13 cellular contexts compared by ENCODE assay signal in genomic region chr1:63721531-63722189, GRCh38. TPM values are rescaled to one million over a fixed set of nuclear protein-coding genes. Genes with fewer than 3 reads are reported as not detected.
DNase-seq lines count a peak whose midpoint lies in the region; ATAC-seq, FAIRE-seq and TF ChIP-seq lines count a peak whose summit lies in the region.
"Had no signal": no experiment of that assay in that cellular context is flagged by ENCODE, and none has a peak within 500 bp of the region (broad histone marks: within the 10 kb centered on the region; RNA-seq: fewer than 3 reads in every experiment).

No MANE protein-coding gene starts in this region.

- intact Hi-C loops in heart right ventricle (cut with DNase I) = no loop called here
- intact Hi-C loops in Right ventricle myocardium inferior (cut with DNase I) = no loop called here

- FAIRE-seq in bronchial epithelial cell (lab: Jason Lieb, UNC) = peak; percentile 43
- peak; percentile 69 for FAIRE-seq in urothelium cell line (lab: Jason Lieb, UNC)

- peak in 4 of 8 donors; percentile 18 to 74 (median 64) for ATAC-seq in heart right ventricle
- ATAC-seq in Right ventricle myocardium inferior = no peak
- no peak for ATAC-seq in HG02623 (IDR thresholded peaks at IDR 0.05; ENCODE audit: unreplicated experiment)
- no peak for ATAC-seq in HG02970 (IDR thresholded peaks at IDR 0.05; ENCODE audit: low FRiP score, unreplicated experiment)
- ATAC-seq: stimulated activated naive CD8-positive, alpha-beta T cell treated with anti-CD3 and anti-CD28 coated beads, Interleukin-15, Interleukin-2, amounts not matched to agents 100 U/mL and 50 U/mL, for 24 hours had no signal

- DNase-seq in heart right ventricle (peak; percentile 19 to 37), Right ventricle myocardium inferior (ENCODE audit: missing footprints) (no peak), NCI-H2029 treated with DMSO at 0.1 percent for 48 hours (lab: John Stamatoyannopoulos, UW) (peak; percentile 67), bronchial epithelial cell (ENCODE audit: low read depth) (peak; percentile 33), urothelium cell line (ENCODE audit: low spot score) (peak; percentile 25)
- no peak for DNase-seq in stimulated activated naive CD4-positive, alpha-beta T cell treated with Interleukin-2 at 50 U/mL for 16 hours (lab: John Stamatoyannopoulos, UW)
- DNase-seq: H9; hypothalamus; stimulated activated CD4-positive, alpha-beta T cell treated with anti-CD3 and anti-CD28 coated beads, Interleukin-2, amount 100 ng/mL, for 48 hours; stimulated activated naive CD8-positive, alpha-beta T cell treated with anti-CD3 and anti-CD28 coated beads, Interleukin-15, Interleukin-2, amounts not matched to agents 100 U/mL and 50 U/mL, for 24 hours had no signal

- H3K4me3 ChIP-seq in heart right ventricle (no peak overlapping the region), bronchial epithelial cell (ENCODE audit: low read depth, low read length) (no peak overlapping the region)

- 42 to 43% methylated on average over 3 of the region's 3 CpGs for WGBS in heart right ventricle, 2 donors

- no peaks in the 10 kb centered on the region for H3K9me3 ChIP-seq in heart right ventricle

- H3K4me1 ChIP-seq in heart right ventricle = peaks cover 0 to 9% (median 0%) of the 10 kb centered on the region in 9 donors

- H3K27ac ChIP-seq in heart right ventricle = no peak overlapping the region
- H3K27ac ChIP-seq: C4-2B had no signal

- H3K36me3 ChIP-seq in heart right ventricle (no peaks in the 10 kb centered on the region), bronchial epithelial cell (ENCODE audit: control insufficient read depth, insufficient read depth, low read length) (no peaks in the 10 kb centered on the region)

- H3K27me3 ChIP-seq in heart right ventricle = no peaks in the 10 kb centered on the region
- H3K27me3 ChIP-seq in bronchial epithelial cell (ENCODE audit: control insufficient read depth, insufficient read depth, low read length) = no peaks in the 10 kb centered on the region

- TF ChIP-seq CTCF in heart right ventricle (IDR thresholded peaks at IDR 0.05) (no peak), bronchial epithelial cell (IDR thresholded peaks at IDR 0.05; ENCODE audit: insufficient read depth, low read length, severe bottlenecking) (no peak)

RNA-seq across cellular contexts. Expression of gene ROR1, which starts 52.2 kb away (rescaled TPM):
- total RNA-seq in heart right ventricle (10 to 100 TPM; 12.0 to 36.2 (median 19.0) TPM), Right ventricle myocardium inferior (8.4 TPM), bronchial epithelial cell (0.26 and 0.51 TPM in 2 replicates)
- polyA plus RNA-seq in heart right ventricle = 1 to 10 TPM; 2.9 to 3.6 TPM

Comparison
In these comparisons a context has a peak if more than half of its experiments do, and no peak if none do; other contexts are left out.
1. DNase-seq: peak in heart right ventricle (2 of 2), NCI-H2029 treated with DMSO at 0.1 percent for 48 hours (single experiment), bronchial epithelial cell (single experiment) and urothelium cell line (single experiment); none in Right ventricle myocardium inferior (single experiment) and stimulated activated naive CD4-positive, alpha-beta T cell treated with Interleukin-2 at 50 U/mL for 16 hours (single experiment).